Comparison of ENCODE assay signal across 8 cellular contexts in genomic region chr20:49813305-49813974, GRCh38. TPM values are rescaled to one million over a fixed set of nuclear protein-coding genes. Genes with fewer than 3 reads are reported as not detected.
DNase-seq lines count a peak whose midpoint lies in the region; ATAC-seq and TF ChIP-seq lines count a peak whose summit lies in the region.

No MANE protein-coding gene starts in this region.

- peak overlapping the region; percentile 93 for H3K27ac Mint-ChIP-seq in activated B cell treated with CpG ODN at 0.5 μM for 24 hours

- H3K36me3 ChIP-seq in HEK293 (ENCODE audit: control insufficient read depth in 2 of 2, insufficient read depth in 1 of 2, low read length in 2 of 2) = peaks cover 19 to 33% of the 10 kb centered on the region in 2 experiments; a peak in 2 of 3 replicates
- no peaks in the 10 kb centered on the region for H3K36me3 ChIP-seq in hepatocyte (replicated peaks; ENCODE audit: insufficient read depth, low read depth)
- no peaks in the 10 kb centered on the region for H3K36me3 ChIP-seq in smooth muscle cell (ENCODE audit: low read depth)

- CTCF ChIA-PET in HEK293 (lab: Yijun Ruan, JAX) = interaction anchor here (0.6 to 1.4 kb wide), 5 partner anchors 37 to 432 kb away, joined by 3 to 4 read pairs (median 3); no protein-coding TSS in a partner anchor
- CTCF ChIA-PET in activated B cell treated with CpG ODN at 0.5 μM for 24 hours (lab: Charles Lee) = interaction anchor here (0.6 to 1.4 kb wide), 6 partner anchors 9 to 203 kb away, joined by 3 to 8 read pairs (median 3); no protein-coding TSS in a partner anchor

- POLR2A ChIA-PET in HEK293 (lab: Yijun Ruan, JAX) (interaction anchor here (0.6 to 1.7 kb wide), 7 partner anchors 28 to 535 kb away, joined by 3 to 4 read pairs (median 3); partner anchors contain the start of genes RNF114 and ZNFX1), activated B cell treated with CpG ODN at 0.5 μM for 24 hours (lab: Charles Lee) (interaction anchor here (0.6 to 6.3 kb wide), 28 partner anchors 9 to 340 kb away, joined by 3 to 205 read pairs (median 5); partner anchors contain the start of genes B4GALT5 and SPATA2)

- H3K4me3 Mint-ChIP-seq in activated B cell treated with CpG ODN at 0.5 μM for 24 hours = peak overlapping the region; percentile 95

- H3K4me1 Mint-ChIP-seq in activated B cell treated with CpG ODN at 0.5 μM for 24 hours = peaks cover 67% of the 10 kb centered on the region

- H3K79me2 ChIP-seq in hepatocyte (peaks cover 3% of the 10 kb centered on the region), smooth muscle cell (ENCODE audit: low read depth) (no peaks in the 10 kb centered on the region)

- no peaks in the 10 kb centered on the region for H3F3A ChIP-seq in smooth muscle cell (ENCODE audit: low read depth)

- H3K9me3 Mint-ChIP-seq in activated B cell treated with CpG ODN at 0.5 μM for 24 hours = no peaks in the 10 kb centered on the region

- peak overlapping the region; percentile 98 for H3K9ac ChIP-seq in smooth muscle cell (ENCODE audit: low read depth)

- intact Hi-C loops in activated B cell treated with CpG ODN at 0.5 μM for 24 hours (cut with micrococcal nuclease) = loop anchor here (5.0 kb wide), 1 partner anchor 36 kb away; no protein-coding TSS in a partner anchor
- intact Hi-C loops in posterior cingulate gyrus (cut with DNase I) = loop anchor here (2.0 to 5.0 kb wide), 3 partner anchors 41 to 101 kb away; partner anchors contain the start of gene B4GALT5

- H3K9me3 ChIP-seq in HEK293 (ENCODE audit: control insufficient read depth, insufficient read depth, low read depth, low read length) (no peaks in the 10 kb centered on the region), hepatocyte (ENCODE audit: low read depth) (no peaks in the 10 kb centered on the region), smooth muscle cell (replicated peaks; ENCODE audit: low read depth) (no peaks in the 10 kb centered on the region)

- TF ChIP-seq CTCF in HEK293 (tag by site-specific recombination; IDR thresholded peaks at IDR 0.05) (no peak), activated B cell treated with CpG ODN at 0.5 μM for 24 hours (IDR thresholded peaks at IDR 0.05) (no peak), hepatocyte (IDR thresholded peaks at IDR 0.05; ENCODE audit: poor library complexity) (no peak), smooth muscle cell (IDR thresholded peaks at IDR 0.05; ENCODE audit: borderline replicate concordance, insufficient read depth, poor library complexity, severe bottlenecking) (no peak)

- H3K27me3 ChIP-seq in hepatocyte = no peaks in the 10 kb centered on the region
- no peaks in the 10 kb centered on the region for H3K27me3 ChIP-seq in smooth muscle cell (ENCODE audit: low read depth)

- H3K4me2 ChIP-seq in hepatocyte (peak overlapping the region; percentile 93), smooth muscle cell (peak overlapping the region; percentile 100)

- H3K4me3 ChIP-seq in HEK293 (ENCODE audit: low read depth, low read length) = peak overlapping the region; percentile 81
- H3K4me3 ChIP-seq in hepatocyte = peak overlapping the region; percentile 71
- H3K4me3 ChIP-seq in smooth muscle cell = peak overlapping the region; percentile 86

- H3K27me3 Mint-ChIP-seq in activated B cell treated with CpG ODN at 0.5 μM for 24 hours = no peaks in the 10 kb centered on the region

- WGBS in hepatocyte (ENCODE audit: low lambda C conversion rate, missing lambda C conversion rate) = 22% methylated on average over 11 of the region's 11 CpGs
- WGBS in smooth muscle cell (ENCODE audit: low lambda C conversion rate) = 25% methylated on average over 11 of the region's 11 CpGs

- no peaks in the 10 kb centered on the region for H3K9me2 ChIP-seq in hepatocyte (replicated peaks; ENCODE audit: insufficient read depth)

- DNase-seq in activated B cell treated with CpG ODN at 0.5 μM for 24 hours = no peak
- no peak for DNase-seq in hepatocyte (ENCODE audit: low spot score)
- no peak for DNase-seq in smooth muscle cell (lab: John Stamatoyannopoulos, UW; ENCODE audit: unreplicated experiment)
- DNase-seq in NCI-H2196 (lab: John Stamatoyannopoulos, UW; ENCODE audit: unreplicated experiment) = no peak
- DNase-seq in posterior cingulate gyrus = no peak
- no peak for DNase-seq in kidney glomerular epithelial cell (lab: John Stamatoyannopoulos, UW)

- peaks cover 54% of the 10 kb centered on the region for H3K36me3 Mint-ChIP-seq in activated B cell treated with CpG ODN at 0.5 μM for 24 hours (ENCODE audit: low read depth)

- H3K27ac ChIP-seq in HEK293 (ENCODE audit: extremely low read depth, low read depth, low read length) = peak overlapping the region; percentile 58
- H3K27ac ChIP-seq in hepatocyte = peak overlapping the region; percentile 98
- peak overlapping the region; percentile 99 for H3K27ac ChIP-seq in smooth muscle cell (ENCODE audit: low read depth)

- no peak for ATAC-seq in activated B cell treated with CpG ODN at 0.5 μM for 24 hours (ENCODE audit: low read depth)
- no peak for ATAC-seq in HG03354 (IDR thresholded peaks at IDR 0.05; ENCODE audit: poor library complexity, severe bottlenecking, unreplicated experiment)

- no peaks in the 10 kb centered on the region for H4K20me1 ChIP-seq in hepatocyte (ENCODE audit: insufficient read depth, poor library complexity, severe bottlenecking)
- no peaks in the 10 kb centered on the region for H4K20me1 ChIP-seq in smooth muscle cell (ENCODE audit: low read depth)

- H2AFZ ChIP-seq in hepatocyte = peak overlapping the region; percentile 70
- H2AFZ ChIP-seq in smooth muscle cell (ENCODE audit: low read depth) = peak overlapping the region; percentile 43

- H3K4me1 ChIP-seq in HEK293 (ENCODE audit: control insufficient read depth, insufficient read depth, low read length) (no peaks in the 10 kb centered on the region), hepatocyte (ENCODE audit: insufficient read depth) (peaks cover 11% of the 10 kb centered on the region), smooth muscle cell (ENCODE audit: low read depth) (peaks cover 8% of the 10 kb centered on the region)

TF ChIP-seq in HEK293, 187 proteins besides CTCF, POLR2A, EP300 and RAD21:
- TF ChIP-seq ZNF843 (tag by site-specific recombination; IDR thresholded peaks at IDR 0.05) (no peak), ZNF112 (tag by site-specific recombination; IDR thresholded peaks at IDR 0.05) (no peak), TRIM28 (IDR thresholded peaks at IDR 0.05; ENCODE audit: borderline replicate concordance, low read length) (no peak), PATZ1 (tag by site-specific recombination; IDR thresholded peaks at IDR 0.05) (no peak), ZNF24 (tag by site-specific recombination; IDR thresholded peaks at IDR 0.05) (no peak), OSR2 (tag by site-specific recombination; IDR thresholded peaks at IDR 0.05) (no peak), ZNF510 (tag by site-specific recombination; IDR thresholded peaks at IDR 0.05; ENCODE audit: insufficient replicate concordance) (no peak), ZNF580 (tag by site-specific recombination; IDR thresholded peaks at IDR 0.05) (no peak), ZSCAN5A (tag by site-specific recombination; IDR thresholded peaks at IDR 0.05) (no peak), ZNF114 (tag by site-specific recombination; IDR thresholded peaks at IDR 0.05) (no peak), ZNF670 (tag by site-specific recombination; IDR thresholded peaks at IDR 0.05; ENCODE audit: low read depth) (no peak), ZNF26 (tag by site-specific recombination; IDR thresholded peaks at IDR 0.05) (no peak)

RNA-seq across cellular contexts. Expression of gene SLC9A8, which starts 0.8 kb away (rescaled TPM):
- total RNA-seq in activated B cell treated with CpG ODN at 0.5 μM for 24 hours (49.2 and 65.7 TPM in 2 replicates), hepatocyte (6.7 and 10.4 TPM in 2 replicates), smooth muscle cell (3.9 and 4.5 TPM in 2 replicates)
- polyA plus RNA-seq in hepatocyte (4.9 and 8.2 TPM in 2 replicates), smooth muscle cell (1.4 and 2.2 TPM in 2 replicates)
